Comparison of ENCODE assay signal across 1 cellular context in genomic region chr11:102332611-102332994, GRCh38.
TF ChIP-seq lines count a peak whose summit lies in the region.

No MANE protein-coding gene starts in this region.

TF ChIP-seq in H1, 55 proteins besides CTCF, POLR2A, EP300 and RAD21:
- TF ChIP-seq RNF2 (IDR thresholded peaks at IDR 0.05; ENCODE audit: borderline replicate concordance, low read depth, low read length, missing control alignments, poor library complexity, severe bottlenecking) (no peak), CTBP2 (IDR thresholded peaks at IDR 0.05; ENCODE audit: borderline replicate concordance, insufficient read depth, insufficient read length, low read length) (no peak)
TF ChIP-seq in H1: peak in this region for 0.
